1 cellular context compared by ENCODE assay signal in genomic region chr14:93927746-93928145, GRCh38.
TF ChIP-seq lines count a peak whose summit lies in the region.

No MANE protein-coding gene starts in this region.

TF ChIP-seq in SK-N-SH, 30 proteins besides CTCF, POLR2A, EP300 and RAD21 (continued from another document):
- TF ChIP-seq IRF3 (IDR thresholded peaks at IDR 0.05; ENCODE audit: low read depth, low read length) (no peak), CHD2 (IDR thresholded peaks at IDR 0.05; ENCODE audit: low read length, partially characterized antibody) (no peak)
